10 cellular contexts compared by ENCODE assay signal in genomic region chr5:153276151-153276550, GRCh38.
DNase-seq lines count a peak whose midpoint lies in the region; ATAC-seq, FAIRE-seq and TF ChIP-seq lines count a peak whose summit lies in the region.
"Had no signal": no experiment of that assay in that cellular context is flagged by ENCODE, and none has a peak within 500 bp of the region (broad histone marks: within the 10 kb centered on the region; RNA-seq: fewer than 3 reads in every experiment).

No MANE protein-coding gene starts in this region.

- no peak overlapping the region for H3K27ac Mint-ChIP-seq in activated CD4-positive, alpha-beta memory T cell treated with anti-CD3 and anti-CD28 coated beads, Interleukin-2, amount 10 ng/mL, durations not matched to agents 7 days and 5 days

- no peak for FAIRE-seq in HTR-8/SVneo (lab: Jason Lieb, UNC)
- FAIRE-seq in keratinocyte (lab: Jason Lieb, UNC): peak; percentile 65

- no peak overlapping the region for H3K27ac ChIP-seq in keratinocyte (ENCODE audit: control insufficient read depth, insufficient read depth, low read length)

- H3K27me3 ChIP-seq in keratinocyte (ENCODE audit: control insufficient read depth, extremely low read depth, insufficient read depth, low read length): no peaks in the 10 kb centered on the region

- H3K4me2 ChIP-seq in keratinocyte (ENCODE audit: control insufficient read depth, extremely low read depth, insufficient read depth, low read depth, low read length): no peak overlapping the region

- H3K4me3 Mint-ChIP-seq in activated CD4-positive, alpha-beta memory T cell treated with anti-CD3 and anti-CD28 coated beads, Interleukin-2, amount 10 ng/mL, durations not matched to agents 7 days and 5 days: no peak overlapping the region
- H3K4me3 Mint-ChIP-seq: central memory CD8-positive, alpha-beta T cell had no signal

- H3K27me3 Mint-ChIP-seq in activated CD4-positive, alpha-beta memory T cell treated with anti-CD3 and anti-CD28 coated beads, Interleukin-2, amount 10 ng/mL, durations not matched to agents 7 days and 5 days: no peaks in the 10 kb centered on the region
- H3K27me3 Mint-ChIP-seq: central memory CD8-positive, alpha-beta T cell had no signal

- H3K9me3 ChIP-seq in keratinocyte (ENCODE audit: control insufficient read depth, low read depth, low read length): no peaks in the 10 kb centered on the region

- DNase-seq in EL: peak; percentile 35
- DNase-seq in HTR-8/SVneo (ENCODE audit: insufficient read length, low spot score): peak; percentile 5
- DNase-seq in activated CD4-positive, alpha-beta memory T cell treated with anti-CD3 and anti-CD28 coated beads, Interleukin-2, amount 10 ng/mL, durations not matched to agents 7 days and 5 days: peak; percentile 20
- DNase-seq in keratinocyte (ENCODE audit: low read depth, low spot score): no peak
- no peak for DNase-seq in NCI-H226
- no peak for DNase-seq in activated gamma-delta T cell treated with Interleukin-2 at 50 U/mL for 16 hours
- DNase-seq: T-helper 1 cell had no signal

- H2AFZ ChIP-seq in keratinocyte (ENCODE audit: control insufficient read depth, low read length): no peak overlapping the region

- H3K9me3 Mint-ChIP-seq in activated CD4-positive, alpha-beta memory T cell treated with anti-CD3 and anti-CD28 coated beads, Interleukin-2, amount 10 ng/mL, durations not matched to agents 7 days and 5 days: peaks cover 4% of the 10 kb centered on the region

- POLR2A ChIA-PET in activated CD4-positive, alpha-beta memory T cell treated with anti-CD3 and anti-CD28 coated beads, Interleukin-2, amount 10 ng/mL, durations not matched to agents 7 days and 5 days (lab: Charles Lee): no interaction called here

- TF ChIP-seq CTCF in keratinocyte (optimal IDR thresholded peaks at IDR 0.05 in 1 of 3, IDR thresholded peaks at IDR 0.05 in 1 of 3, conservative IDR thresholded peaks at IDR 0.05 in 1 of 3; ENCODE audit: extremely low read depth in 1 of 3, insufficient read depth in 2 of 3, low read length in 3 of 3): no peak

- H3K4me1 ChIP-seq in keratinocyte (ENCODE audit: control insufficient read depth, extremely low read depth, insufficient read depth, low read length): no peaks in the 10 kb centered on the region

- dilution Hi-C loops in keratinocyte (cut with MboI; ENCODE audit: extremely low pct_ligation_motif_present, low sequenced_read_pairs): no loop called here

- no peaks in the 10 kb centered on the region for H3K79me2 ChIP-seq in keratinocyte (ENCODE audit: control insufficient read depth, insufficient read depth, low read length)

- ATAC-seq in HG03196 (IDR thresholded peaks at IDR 0.05; ENCODE audit: unreplicated experiment) (no peak), HG03432 (IDR thresholded peaks at IDR 0.05; ENCODE audit: unreplicated experiment) (no peak)

- H3K36me3 Mint-ChIP-seq in activated CD4-positive, alpha-beta memory T cell treated with anti-CD3 and anti-CD28 coated beads, Interleukin-2, amount 10 ng/mL, durations not matched to agents 7 days and 5 days (ENCODE audit: low read depth): no peaks in the 10 kb centered on the region

- no peaks in the 10 kb centered on the region for H3K4me1 Mint-ChIP-seq in activated CD4-positive, alpha-beta memory T cell treated with anti-CD3 and anti-CD28 coated beads, Interleukin-2, amount 10 ng/mL, durations not matched to agents 7 days and 5 days
- H3K4me1 Mint-ChIP-seq: central memory CD8-positive, alpha-beta T cell had no signal

- no peaks in the 10 kb centered on the region for H4K20me1 ChIP-seq in keratinocyte (ENCODE audit: control insufficient read depth, extremely low read depth, insufficient read depth, low read length)

- no peaks in the 10 kb centered on the region for H3K9me1 ChIP-seq in keratinocyte (ENCODE audit: control insufficient read depth, extremely low read depth, insufficient read depth, low read length)

- CTCF ChIA-PET in activated CD4-positive, alpha-beta memory T cell treated with anti-CD3 and anti-CD28 coated beads, Interleukin-2, amount 10 ng/mL, durations not matched to agents 7 days and 5 days (lab: Charles Lee): no interaction called here

- H3K9ac ChIP-seq in keratinocyte (ENCODE audit: control insufficient read depth, extremely low read depth, insufficient read depth, low read length): no peak overlapping the region

- H3K4me3 ChIP-seq in keratinocyte (ENCODE audit: control insufficient read depth in 2 of 3, extremely low read depth in 1 of 3, insufficient read depth in 2 of 3, low read depth in 1 of 3, low read length in 3 of 3): no peak overlapping the region

- H3K36me3 ChIP-seq in keratinocyte (ENCODE audit: control insufficient read depth in 2 of 2, extremely low read depth in 1 of 2, insufficient read depth in 2 of 2, low read length in 2 of 2): no peaks in the 10 kb centered on the region

Comparison
In these comparisons a context has a peak if more than half of its experiments do, and no peak if none do; other contexts are left out.
1. DNase-seq: peak in EL (single experiment), HTR-8/SVneo (single experiment) and activated CD4-positive, alpha-beta memory T cell treated with anti-CD3 and anti-CD28 coated beads, Interleukin-2, amount 10 ng/mL, durations not matched to agents 7 days and 5 days (single experiment); none in keratinocyte (single experiment), NCI-H226 (single experiment) and activated gamma-delta T cell treated with Interleukin-2 at 50 U/mL for 16 hours (single experiment).